In the genomic region with DNA sequence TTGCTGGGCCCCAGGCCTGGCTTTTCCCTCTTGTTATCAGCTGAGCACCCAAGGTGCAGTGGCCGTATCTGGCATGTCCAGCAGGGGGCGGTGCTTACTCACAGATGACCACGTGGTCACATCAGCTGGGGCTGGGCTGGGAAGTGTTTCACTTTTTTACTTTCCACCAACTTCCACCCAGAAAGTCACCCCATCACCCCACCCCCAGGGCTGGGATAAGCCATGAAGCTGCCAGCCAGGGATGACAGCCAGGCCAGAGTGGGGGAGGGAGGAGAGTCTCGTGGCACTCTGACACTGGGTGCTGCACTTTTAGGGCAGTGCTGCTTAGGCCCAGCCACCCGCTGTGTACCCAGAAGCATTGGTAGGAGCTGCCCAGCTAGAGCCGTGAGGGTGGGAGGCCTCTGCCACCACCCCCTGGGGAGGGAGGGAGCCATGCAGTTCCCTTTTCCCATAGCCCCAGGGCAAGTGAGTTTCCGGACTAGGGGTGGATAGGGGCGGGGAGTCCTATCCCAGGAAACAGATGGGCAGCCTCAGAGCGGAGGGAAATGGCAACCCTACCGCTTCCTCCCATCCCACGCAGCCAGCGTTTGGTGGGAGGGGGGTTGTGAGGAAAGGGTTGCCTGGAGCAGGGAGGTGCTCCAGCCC, we compare ENCODE assay signal across 1 cellular context.
TF ChIP-seq lines count a peak whose summit lies in the region.

No MANE protein-coding gene starts in this region.

TF ChIP-seq in GM12878, 131 proteins besides CTCF, POLR2A, EP300 and RAD21 (continued from another document):
- TF ChIP-seq HDAC6 (IDR thresholded peaks at IDR 0.05; ENCODE audit: unreplicated experiment) (no peak), YBX1 (IDR thresholded peaks at IDR 0.05) (no peak), STAT1 (conservative IDR thresholded peaks at IDR 0.05) (no peak), NR2F1 (conservative IDR thresholded peaks at IDR 0.05) (0 out of 2 replicates have a peak, but pooled peaks have one; percentile 30), RCOR1 (conservative IDR thresholded peaks at IDR 0.05; ENCODE audit: low read depth, low read length) (no peak), BHLHE40 (IDR thresholded peaks at IDR 0.05; ENCODE audit: borderline replicate concordance in 1 of 2, low read depth in 2 of 2, low read length in 1 of 2) (peak in 1 of 2 experiments; percentile 60; a peak in 2 of 4 replicates), ZZZ3 (IDR thresholded peaks at IDR 0.05; ENCODE audit: control insufficient read depth, insufficient read length, low read depth) (no peak), TCF3 (IDR thresholded peaks at IDR 0.05; ENCODE audit: borderline replicate concordance, insufficient read depth, low read depth, low read length) (no peak), ZNF207 (IDR thresholded peaks at IDR 0.05; ENCODE audit: borderline replicate concordance) (peak; percentile 51; the same call in 1 of the 2 replicates)
- TF ChIP-seq, protein P1, sequence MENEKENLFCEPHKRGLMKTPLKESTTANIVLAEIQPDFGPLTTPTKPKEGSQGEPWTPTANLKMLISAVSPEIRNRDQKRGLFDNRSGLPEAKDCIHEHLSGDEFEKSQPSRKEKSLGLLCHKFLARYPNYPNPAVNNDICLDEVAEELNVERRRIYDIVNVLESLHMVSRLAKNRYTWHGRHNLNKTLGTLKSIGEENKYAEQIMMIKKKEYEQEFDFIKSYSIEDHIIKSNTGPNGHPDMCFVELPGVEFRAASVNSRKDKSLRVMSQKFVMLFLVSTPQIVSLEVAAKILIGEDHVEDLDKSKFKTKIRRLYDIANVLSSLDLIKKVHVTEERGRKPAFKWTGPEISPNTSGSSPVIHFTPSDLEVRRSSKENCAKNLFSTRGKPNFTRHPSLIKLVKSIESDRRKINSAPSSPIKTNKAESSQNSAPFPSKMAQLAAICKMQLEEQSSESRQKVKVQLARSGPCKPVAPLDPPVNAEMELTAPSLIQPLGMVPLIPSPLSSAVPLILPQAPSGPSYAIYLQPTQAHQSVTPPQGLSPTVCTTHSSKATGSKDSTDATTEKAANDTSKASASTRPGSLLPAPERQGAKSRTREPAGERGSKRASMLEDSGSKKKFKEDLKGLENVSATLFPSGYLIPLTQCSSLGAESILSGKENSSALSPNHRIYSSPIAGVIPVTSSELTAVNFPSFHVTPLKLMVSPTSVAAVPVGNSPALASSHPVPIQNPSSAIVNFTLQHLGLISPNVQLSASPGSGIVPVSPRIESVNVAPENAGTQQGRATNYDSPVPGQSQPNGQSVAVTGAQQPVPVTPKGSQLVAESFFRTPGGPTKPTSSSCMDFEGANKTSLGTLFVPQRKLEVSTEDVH (IDR thresholded peaks at IDR 0.05; ENCODE audit: low read depth, partially characterized antibody), result no peak
- TF ChIP-seq, protein P2, sequence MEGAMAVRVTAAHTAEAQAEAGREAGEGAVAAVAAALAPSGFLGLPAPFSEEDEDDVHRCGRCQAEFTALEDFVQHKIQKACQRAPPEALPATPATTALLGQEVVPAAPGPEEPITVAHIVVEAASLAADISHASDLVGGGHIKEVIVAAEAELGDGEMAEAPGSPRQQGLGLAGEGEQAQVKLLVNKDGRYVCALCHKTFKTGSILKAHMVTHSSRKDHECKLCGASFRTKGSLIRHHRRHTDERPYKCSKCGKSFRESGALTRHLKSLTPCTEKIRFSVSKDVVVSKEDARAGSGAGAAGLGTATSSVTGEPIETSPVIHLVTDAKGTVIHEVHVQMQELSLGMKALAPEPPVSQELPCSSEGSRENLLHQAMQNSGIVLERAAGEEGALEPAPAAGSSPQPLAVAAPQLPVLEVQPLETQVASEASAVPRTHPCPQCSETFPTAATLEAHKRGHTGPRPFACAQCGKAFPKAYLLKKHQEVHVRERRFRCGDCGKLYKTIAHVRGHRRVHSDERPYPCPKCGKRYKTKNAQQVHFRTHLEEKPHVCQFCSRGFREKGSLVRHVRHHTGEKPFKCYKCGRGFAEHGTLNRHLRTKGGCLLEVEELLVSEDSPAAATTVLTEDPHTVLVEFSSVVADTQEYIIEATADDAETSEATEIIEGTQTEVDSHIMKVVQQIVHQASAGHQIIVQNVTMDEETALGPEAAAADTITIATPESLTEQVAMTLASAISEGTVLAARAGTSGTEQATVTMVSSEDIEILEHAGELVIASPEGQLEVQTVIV (IDR thresholded peaks at IDR 0.05; ENCODE audit: borderline replicate concordance, partially characterized antibody), result no peak
- TF ChIP-seq, protein P3, sequence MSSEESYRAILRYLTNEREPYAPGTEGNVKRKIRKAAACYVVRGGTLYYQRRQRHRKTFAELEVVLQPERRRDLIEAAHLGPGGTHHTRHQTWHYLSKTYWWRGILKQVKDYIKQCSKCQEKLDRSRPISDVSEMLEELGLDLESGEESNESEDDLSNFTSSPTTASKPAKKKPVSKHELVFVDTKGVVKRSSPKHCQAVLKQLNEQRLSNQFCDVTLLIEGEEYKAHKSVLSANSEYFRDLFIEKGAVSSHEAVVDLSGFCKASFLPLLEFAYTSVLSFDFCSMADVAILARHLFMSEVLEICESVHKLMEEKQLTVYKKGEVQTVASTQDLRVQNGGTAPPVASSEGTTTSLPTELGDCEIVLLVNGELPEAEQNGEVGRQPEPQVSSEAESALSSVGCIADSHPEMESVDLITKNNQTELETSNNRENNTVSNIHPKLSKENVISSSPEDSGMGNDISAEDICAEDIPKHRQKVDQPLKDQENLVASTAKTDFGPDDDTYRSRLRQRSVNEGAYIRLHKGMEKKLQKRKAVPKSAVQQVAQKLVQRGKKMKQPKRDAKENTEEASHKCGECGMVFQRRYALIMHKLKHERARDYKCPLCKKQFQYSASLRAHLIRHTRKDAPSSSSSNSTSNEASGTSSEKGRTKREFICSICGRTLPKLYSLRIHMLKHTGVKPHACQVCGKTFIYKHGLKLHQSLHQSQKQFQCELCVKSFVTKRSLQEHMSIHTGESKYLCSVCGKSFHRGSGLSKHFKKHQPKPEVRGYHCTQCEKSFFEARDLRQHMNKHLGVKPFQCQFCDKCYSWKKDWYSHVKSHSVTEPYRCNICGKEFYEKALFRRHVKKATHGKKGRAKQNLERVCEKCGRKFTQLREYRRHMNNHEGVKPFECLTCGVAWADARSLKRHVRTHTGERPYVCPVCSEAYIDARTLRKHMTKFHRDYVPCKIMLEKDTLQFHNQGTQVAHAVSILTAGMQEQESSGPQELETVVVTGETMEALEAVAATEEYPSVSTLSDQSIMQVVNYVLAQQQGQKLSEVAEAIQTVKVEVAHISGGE (CRISPR knock-in tag; IDR thresholded peaks at IDR 0.05), result no peak
- TF ChIP-seq, protein P4, sequence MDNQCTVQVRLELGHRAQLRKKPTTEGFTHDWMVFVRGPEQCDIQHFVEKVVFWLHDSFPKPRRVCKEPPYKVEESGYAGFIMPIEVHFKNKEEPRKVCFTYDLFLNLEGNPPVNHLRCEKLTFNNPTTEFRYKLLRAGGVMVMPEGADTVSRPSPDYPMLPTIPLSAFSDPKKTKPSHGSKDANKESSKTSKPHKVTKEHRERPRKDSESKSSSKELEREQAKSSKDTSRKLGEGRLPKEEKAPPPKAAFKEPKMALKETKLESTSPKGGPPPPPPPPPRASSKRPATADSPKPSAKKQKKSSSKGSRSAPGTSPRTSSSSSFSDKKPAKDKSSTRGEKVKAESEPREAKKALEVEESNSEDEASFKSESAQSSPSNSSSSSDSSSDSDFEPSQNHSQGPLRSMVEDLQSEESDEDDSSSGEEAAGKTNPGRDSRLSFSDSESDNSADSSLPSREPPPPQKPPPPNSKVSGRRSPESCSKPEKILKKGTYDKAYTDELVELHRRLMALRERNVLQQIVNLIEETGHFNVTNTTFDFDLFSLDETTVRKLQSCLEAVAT (IDR thresholded peaks at IDR 0.05), result peak; percentile 77
